1 cellular context compared by ENCODE assay signal in the genomic region with DNA sequence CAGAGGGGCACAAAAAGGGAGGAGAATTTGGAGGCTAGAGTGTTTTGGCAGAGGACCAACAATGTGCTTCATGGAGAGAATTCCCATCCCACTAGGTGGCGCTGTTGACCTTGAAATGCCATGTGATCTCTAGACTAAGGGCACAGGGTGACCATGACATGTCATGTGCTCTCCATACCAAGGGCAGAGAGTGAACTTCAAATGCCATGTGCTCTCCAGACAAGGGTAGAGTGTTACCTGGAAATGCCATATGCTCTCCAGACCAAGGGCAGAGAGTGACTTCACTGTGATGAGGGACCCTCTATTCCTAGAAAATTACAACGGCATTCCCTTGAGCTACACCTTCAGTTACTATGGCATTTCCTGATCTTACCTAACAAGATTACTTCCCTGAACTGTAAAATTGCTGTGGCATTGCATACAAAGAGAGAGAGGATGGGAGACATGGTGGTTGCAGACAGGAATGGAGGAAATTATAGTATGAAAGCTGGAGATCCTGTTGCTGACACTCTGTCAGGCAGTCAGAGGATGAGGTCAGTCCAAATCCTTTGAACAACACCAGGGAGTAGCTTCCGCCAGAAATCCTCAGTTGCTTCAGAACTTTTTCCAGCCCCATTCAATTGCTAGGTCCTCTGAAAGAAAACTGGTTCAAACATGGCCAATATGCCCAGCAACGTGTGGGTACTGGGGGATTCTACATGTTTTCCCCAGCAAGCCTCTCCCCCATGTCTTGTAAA.
A peak's percentile ranks its signal among the peaks of the same experiment; 100 is the strongest.
TF ChIP-seq lines count a peak whose summit lies in the region.

No MANE protein-coding gene starts in this region.

TF ChIP-seq in K562, 482 proteins besides CTCF, POLR2A, EP300 and RAD21 (continued from another document and continues in another):
- TF ChIP-seq, protein P1, sequence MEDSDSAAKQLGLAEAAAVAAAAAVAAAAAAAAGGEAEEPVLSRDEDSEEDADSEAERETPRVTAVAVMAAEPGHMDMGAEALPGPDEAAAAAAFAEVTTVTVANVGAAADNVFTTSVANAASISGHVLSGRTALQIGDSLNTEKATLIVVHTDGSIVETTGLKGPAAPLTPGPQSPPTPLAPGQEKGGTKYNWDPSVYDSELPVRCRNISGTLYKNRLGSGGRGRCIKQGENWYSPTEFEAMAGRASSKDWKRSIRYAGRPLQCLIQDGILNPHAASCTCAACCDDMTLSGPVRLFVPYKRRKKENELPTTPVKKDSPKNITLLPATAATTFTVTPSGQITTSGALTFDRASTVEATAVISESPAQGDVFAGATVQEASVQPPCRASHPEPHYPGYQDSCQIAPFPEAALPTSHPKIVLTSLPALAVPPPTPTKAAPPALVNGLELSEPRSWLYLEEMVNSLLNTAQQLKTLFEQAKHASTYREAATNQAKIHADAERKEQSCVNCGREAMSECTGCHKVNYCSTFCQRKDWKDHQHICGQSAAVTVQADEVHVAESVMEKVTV (CRISPR knock-in tag; IDR thresholded peaks at IDR 0.05): peak; percentile 64
- TF ChIP-seq KLF6 (CRISPR knock-in tag; IDR thresholded peaks at IDR 0.05; ENCODE audit: borderline replicate concordance): no peak
- no peak for TF ChIP-seq ZNF57 (CRISPR knock-in tag; IDR thresholded peaks at IDR 0.05)
- no peak for TF ChIP-seq KAT8 (IDR thresholded peaks at IDR 0.05; ENCODE audit: low read depth)
- no peak for TF ChIP-seq ZNF561 (CRISPR knock-in tag; conservative IDR thresholded peaks at IDR 0.05)
- no peak for TF ChIP-seq POLR2B (IDR thresholded peaks at IDR 0.05; ENCODE audit: low read depth, partially characterized antibody)
- TF ChIP-seq, protein P2, sequence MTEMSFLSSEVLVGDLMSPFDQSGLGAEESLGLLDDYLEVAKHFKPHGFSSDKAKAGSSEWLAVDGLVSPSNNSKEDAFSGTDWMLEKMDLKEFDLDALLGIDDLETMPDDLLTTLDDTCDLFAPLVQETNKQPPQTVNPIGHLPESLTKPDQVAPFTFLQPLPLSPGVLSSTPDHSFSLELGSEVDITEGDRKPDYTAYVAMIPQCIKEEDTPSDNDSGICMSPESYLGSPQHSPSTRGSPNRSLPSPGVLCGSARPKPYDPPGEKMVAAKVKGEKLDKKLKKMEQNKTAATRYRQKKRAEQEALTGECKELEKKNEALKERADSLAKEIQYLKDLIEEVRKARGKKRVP (CRISPR knock-in tag; IDR thresholded peaks at IDR 0.05): no peak
- no peak for TF ChIP-seq SAP30 (IDR thresholded peaks at IDR 0.05; ENCODE audit: borderline replicate concordance, insufficient read depth, low read depth, low read length, poor library complexity, severe bottlenecking)
- TF ChIP-seq L3MBTL2 (IDR thresholded peaks at IDR 0.05): peak; percentile 40; the same call in 1 of the 2 replicates
- no peak for TF ChIP-seq ZBTB1 (CRISPR knock-in tag; IDR thresholded peaks at IDR 0.05; ENCODE audit: borderline replicate concordance, low read depth)
- TF ChIP-seq YY1 (IDR thresholded peaks at IDR 0.05; ENCODE audit: borderline replicate concordance in 1 of 3, control insufficient read depth in 1 of 3, extremely low read depth in 1 of 3, insufficient read depth in 3 of 3, insufficient read length in 1 of 3, insufficient replicate concordance in 2 of 3, low read depth in 1 of 3, low read length in 2 of 3): peak in 1 of 3 experiments; percentile 32
- TF ChIP-seq BRD4 (IDR thresholded peaks at IDR 0.05): no peak
- TF ChIP-seq CTBP1 (IDR thresholded peaks at IDR 0.05; ENCODE audit: borderline replicate concordance): no peak
- peak; percentile 74 for TF ChIP-seq SMC3 (conservative IDR thresholded peaks at IDR 0.05; ENCODE audit: insufficient read depth, low read depth, low read length)
- TF ChIP-seq STAG1 (CRISPR knock-in tag; IDR thresholded peaks at IDR 0.05; ENCODE audit: borderline replicate concordance): peak; percentile 67; the same call in 1 of the 2 replicates
- no peak for TF ChIP-seq ZNF77 (CRISPR knock-in tag; IDR thresholded peaks at IDR 0.05)
- no peak for TF ChIP-seq PRMT5 (CRISPR knock-in tag; IDR thresholded peaks at IDR 0.05)
- peak; percentile 67; the same call in 1 of the 2 replicates for TF ChIP-seq ESRRA (IDR thresholded peaks at IDR 0.05; ENCODE audit: borderline replicate concordance, low read depth)
- TF ChIP-seq, protein P3, sequence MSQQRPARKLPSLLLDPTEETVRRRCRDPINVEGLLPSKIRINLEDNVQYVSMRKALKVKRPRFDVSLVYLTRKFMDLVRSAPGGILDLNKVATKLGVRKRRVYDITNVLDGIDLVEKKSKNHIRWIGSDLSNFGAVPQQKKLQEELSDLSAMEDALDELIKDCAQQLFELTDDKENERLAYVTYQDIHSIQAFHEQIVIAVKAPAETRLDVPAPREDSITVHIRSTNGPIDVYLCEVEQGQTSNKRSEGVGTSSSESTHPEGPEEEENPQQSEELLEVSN (IDR thresholded peaks at IDR 0.05; ENCODE audit: borderline replicate concordance in 1 of 2, extremely low read depth in 1 of 2, insufficient read depth in 1 of 2, insufficient read length in 1 of 2, low read depth in 1 of 2, low read length in 1 of 2, poor library complexity in 1 of 2, severe bottlenecking in 1 of 2): peak in 1 of 2 experiments; percentile 40
- TF ChIP-seq ZEB2 (IDR thresholded peaks at IDR 0.05): no peak
- no peak for TF ChIP-seq SMARCE1 (IDR thresholded peaks at IDR 0.05)
- TF ChIP-seq, protein P4, sequence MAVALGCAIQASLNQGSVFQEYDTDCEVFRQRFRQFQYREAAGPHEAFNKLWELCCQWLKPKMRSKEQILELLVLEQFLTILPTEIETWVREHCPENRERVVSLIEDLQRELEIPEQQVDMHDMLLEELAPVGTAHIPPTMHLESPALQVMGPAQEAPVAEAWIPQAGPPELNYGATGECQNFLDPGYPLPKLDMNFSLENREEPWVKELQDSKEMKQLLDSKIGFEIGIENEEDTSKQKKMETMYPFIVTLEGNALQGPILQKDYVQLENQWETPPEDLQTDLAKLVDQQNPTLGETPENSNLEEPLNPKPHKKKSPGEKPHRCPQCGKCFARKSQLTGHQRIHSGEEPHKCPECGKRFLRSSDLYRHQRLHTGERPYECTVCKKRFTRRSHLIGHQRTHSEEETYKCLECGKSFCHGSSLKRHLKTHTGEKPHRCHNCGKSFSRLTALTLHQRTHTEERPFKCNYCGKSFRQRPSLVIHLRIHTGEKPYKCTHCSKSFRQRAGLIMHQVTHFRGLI (CRISPR knock-in tag; IDR thresholded peaks at IDR 0.05): no peak
- no peak for TF ChIP-seq MYBL2 (IDR thresholded peaks at IDR 0.05; ENCODE audit: low read depth)
- TF ChIP-seq MYBL2 (CRISPR knock-in tag; IDR thresholded peaks at IDR 0.05; ENCODE audit: borderline replicate concordance): no peak
- TF ChIP-seq, protein P5, sequence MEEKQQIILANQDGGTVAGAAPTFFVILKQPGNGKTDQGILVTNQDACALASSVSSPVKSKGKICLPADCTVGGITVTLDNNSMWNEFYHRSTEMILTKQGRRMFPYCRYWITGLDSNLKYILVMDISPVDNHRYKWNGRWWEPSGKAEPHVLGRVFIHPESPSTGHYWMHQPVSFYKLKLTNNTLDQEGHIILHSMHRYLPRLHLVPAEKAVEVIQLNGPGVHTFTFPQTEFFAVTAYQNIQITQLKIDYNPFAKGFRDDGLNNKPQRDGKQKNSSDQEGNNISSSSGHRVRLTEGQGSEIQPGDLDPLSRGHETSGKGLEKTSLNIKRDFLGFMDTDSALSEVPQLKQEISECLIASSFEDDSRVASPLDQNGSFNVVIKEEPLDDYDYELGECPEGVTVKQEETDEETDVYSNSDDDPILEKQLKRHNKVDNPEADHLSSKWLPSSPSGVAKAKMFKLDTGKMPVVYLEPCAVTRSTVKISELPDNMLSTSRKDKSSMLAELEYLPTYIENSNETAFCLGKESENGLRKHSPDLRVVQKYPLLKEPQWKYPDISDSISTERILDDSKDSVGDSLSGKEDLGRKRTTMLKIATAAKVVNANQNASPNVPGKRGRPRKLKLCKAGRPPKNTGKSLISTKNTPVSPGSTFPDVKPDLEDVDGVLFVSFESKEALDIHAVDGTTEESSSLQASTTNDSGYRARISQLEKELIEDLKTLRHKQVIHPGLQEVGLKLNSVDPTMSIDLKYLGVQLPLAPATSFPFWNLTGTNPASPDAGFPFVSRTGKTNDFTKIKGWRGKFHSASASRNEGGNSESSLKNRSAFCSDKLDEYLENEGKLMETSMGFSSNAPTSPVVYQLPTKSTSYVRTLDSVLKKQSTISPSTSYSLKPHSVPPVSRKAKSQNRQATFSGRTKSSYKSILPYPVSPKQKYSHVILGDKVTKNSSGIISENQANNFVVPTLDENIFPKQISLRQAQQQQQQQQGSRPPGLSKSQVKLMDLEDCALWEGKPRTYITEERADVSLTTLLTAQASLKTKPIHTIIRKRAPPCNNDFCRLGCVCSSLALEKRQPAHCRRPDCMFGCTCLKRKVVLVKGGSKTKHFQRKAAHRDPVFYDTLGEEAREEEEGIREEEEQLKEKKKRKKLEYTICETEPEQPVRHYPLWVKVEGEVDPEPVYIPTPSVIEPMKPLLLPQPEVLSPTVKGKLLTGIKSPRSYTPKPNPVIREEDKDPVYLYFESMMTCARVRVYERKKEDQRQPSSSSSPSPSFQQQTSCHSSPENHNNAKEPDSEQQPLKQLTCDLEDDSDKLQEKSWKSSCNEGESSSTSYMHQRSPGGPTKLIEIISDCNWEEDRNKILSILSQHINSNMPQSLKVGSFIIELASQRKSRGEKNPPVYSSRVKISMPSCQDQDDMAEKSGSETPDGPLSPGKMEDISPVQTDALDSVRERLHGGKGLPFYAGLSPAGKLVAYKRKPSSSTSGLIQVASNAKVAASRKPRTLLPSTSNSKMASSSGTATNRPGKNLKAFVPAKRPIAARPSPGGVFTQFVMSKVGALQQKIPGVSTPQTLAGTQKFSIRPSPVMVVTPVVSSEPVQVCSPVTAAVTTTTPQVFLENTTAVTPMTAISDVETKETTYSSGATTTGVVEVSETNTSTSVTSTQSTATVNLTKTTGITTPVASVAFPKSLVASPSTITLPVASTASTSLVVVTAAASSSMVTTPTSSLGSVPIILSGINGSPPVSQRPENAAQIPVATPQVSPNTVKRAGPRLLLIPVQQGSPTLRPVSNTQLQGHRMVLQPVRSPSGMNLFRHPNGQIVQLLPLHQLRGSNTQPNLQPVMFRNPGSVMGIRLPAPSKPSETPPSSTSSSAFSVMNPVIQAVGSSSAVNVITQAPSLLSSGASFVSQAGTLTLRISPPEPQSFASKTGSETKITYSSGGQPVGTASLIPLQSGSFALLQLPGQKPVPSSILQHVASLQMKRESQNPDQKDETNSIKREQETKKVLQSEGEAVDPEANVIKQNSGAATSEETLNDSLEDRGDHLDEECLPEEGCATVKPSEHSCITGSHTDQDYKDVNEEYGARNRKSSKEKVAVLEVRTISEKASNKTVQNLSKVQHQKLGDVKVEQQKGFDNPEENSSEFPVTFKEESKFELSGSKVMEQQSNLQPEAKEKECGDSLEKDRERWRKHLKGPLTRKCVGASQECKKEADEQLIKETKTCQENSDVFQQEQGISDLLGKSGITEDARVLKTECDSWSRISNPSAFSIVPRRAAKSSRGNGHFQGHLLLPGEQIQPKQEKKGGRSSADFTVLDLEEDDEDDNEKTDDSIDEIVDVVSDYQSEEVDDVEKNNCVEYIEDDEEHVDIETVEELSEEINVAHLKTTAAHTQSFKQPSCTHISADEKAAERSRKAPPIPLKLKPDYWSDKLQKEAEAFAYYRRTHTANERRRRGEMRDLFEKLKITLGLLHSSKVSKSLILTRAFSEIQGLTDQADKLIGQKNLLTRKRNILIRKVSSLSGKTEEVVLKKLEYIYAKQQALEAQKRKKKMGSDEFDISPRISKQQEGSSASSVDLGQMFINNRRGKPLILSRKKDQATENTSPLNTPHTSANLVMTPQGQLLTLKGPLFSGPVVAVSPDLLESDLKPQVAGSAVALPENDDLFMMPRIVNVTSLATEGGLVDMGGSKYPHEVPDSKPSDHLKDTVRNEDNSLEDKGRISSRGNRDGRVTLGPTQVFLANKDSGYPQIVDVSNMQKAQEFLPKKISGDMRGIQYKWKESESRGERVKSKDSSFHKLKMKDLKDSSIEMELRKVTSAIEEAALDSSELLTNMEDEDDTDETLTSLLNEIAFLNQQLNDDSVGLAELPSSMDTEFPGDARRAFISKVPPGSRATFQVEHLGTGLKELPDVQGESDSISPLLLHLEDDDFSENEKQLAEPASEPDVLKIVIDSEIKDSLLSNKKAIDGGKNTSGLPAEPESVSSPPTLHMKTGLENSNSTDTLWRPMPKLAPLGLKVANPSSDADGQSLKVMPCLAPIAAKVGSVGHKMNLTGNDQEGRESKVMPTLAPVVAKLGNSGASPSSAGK (IDR thresholded peaks at IDR 0.05): peak; percentile 45
- peak; percentile 20; the same call in 1 of the 2 replicates for TF ChIP-seq ATF7 (IDR thresholded peaks at IDR 0.05)
- TF ChIP-seq KLF16 (IDR thresholded peaks at IDR 0.05): no peak
- TF ChIP-seq PHB2 (IDR thresholded peaks at IDR 0.05; ENCODE audit: low read depth): no peak
- no peak for TF ChIP-seq PHF20 (IDR thresholded peaks at IDR 0.05; ENCODE audit: partially characterized antibody)
- TF ChIP-seq BHLHE40 (IDR thresholded peaks at IDR 0.05; ENCODE audit: low read length): no peak
- TF ChIP-seq NFIC (IDR thresholded peaks at IDR 0.05): peak; percentile 98
- TF ChIP-seq, protein P6, sequence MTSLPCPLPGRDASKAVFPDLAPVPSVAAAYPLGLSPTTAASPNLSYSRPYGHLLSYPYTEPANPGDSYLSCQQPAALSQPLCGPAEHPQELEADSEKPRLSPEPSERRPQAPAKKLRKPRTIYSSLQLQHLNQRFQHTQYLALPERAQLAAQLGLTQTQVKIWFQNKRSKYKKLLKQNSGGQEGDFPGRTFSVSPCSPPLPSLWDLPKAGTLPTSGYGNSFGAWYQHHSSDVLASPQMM (CRISPR knock-in tag; IDR thresholded peaks at IDR 0.05): no peak
- no peak for TF ChIP-seq EGR1 (conservative IDR thresholded peaks at IDR 0.05)
- TF ChIP-seq RBFOX2 (IDR thresholded peaks at IDR 0.05; ENCODE audit: low read depth, low read length): no peak
- no peak for TF ChIP-seq WHSC1 (IDR thresholded peaks at IDR 0.05; ENCODE audit: low read length)
- no peak for TF ChIP-seq ZNF184 (CRISPR knock-in tag; IDR thresholded peaks at IDR 0.05)
- TF ChIP-seq, protein P7, sequence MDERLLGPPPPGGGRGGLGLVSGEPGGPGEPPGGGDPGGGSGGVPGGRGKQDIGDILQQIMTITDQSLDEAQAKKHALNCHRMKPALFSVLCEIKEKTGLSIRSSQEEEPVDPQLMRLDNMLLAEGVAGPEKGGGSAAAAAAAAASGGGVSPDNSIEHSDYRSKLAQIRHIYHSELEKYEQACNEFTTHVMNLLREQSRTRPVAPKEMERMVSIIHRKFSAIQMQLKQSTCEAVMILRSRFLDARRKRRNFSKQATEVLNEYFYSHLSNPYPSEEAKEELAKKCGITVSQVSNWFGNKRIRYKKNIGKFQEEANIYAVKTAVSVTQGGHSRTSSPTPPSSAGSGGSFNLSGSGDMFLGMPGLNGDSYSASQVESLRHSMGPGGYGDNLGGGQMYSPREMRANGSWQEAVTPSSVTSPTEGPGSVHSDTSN (CRISPR knock-in tag; IDR thresholded peaks at IDR 0.05; ENCODE audit: low read depth): no peak
- TF ChIP-seq, protein P7 (tag; conservative IDR thresholded peaks at IDR 0.05; ENCODE audit: low read depth): no peak
- no peak for TF ChIP-seq ZKSCAN3 (CRISPR knock-in tag; IDR thresholded peaks at IDR 0.05)
- TF ChIP-seq POLR3G (IDR thresholded peaks at IDR 0.05; ENCODE audit: extremely low read depth, insufficient read length, insufficient replicate concordance): no peak
- no peak for TF ChIP-seq HMG20B (CRISPR knock-in tag; IDR thresholded peaks at IDR 0.05)
- TF ChIP-seq MEF2A (IDR thresholded peaks at IDR 0.05; ENCODE audit: control insufficient read depth, low read depth, low read length): no peak
